ENCODE assay signal across 11 cellular contexts in the genomic region with DNA sequence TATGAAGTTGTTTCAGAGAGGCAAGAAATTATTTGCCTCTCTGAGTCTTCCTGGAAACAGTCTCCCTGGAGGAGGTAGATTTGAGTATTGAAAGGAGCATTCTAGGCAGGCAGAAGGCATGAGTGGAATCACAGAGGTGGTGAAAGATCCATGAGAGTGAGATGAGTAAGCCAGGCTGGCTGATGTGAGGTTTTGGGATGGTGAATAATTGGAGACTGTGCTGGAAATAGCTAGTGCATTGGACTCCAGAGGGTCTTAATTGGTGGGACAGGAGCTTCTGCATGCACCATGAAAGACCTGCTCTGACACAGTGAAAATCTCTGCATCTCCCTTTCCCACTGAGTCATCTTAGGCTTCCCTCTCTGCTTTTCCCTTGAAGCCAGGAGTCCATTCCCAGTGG. TPM values are rescaled to one million over a fixed set of nuclear protein-coding genes. Genes with fewer than 3 reads are reported as not detected.
DNase-seq lines count a peak whose midpoint lies in the region; ATAC-seq and TF ChIP-seq lines count a peak whose summit lies in the region.
"Had no signal": no experiment of that assay in that cellular context is flagged by ENCODE, and none has a peak within 500 bp of the region (broad histone marks: within the 10 kb centered on the region; RNA-seq: fewer than 3 reads in every experiment).

No MANE protein-coding gene starts in this region.

- H3K4me3 ChIP-seq in breast epithelium (no peak overlapping the region), uterus (no peak overlapping the region), lower lobe of right lung (no peak overlapping the region)

- DNase-seq in MCF 10A (ENCODE audit: unreplicated experiment), result peak; percentile 52
- DNase-seq in breast epithelium (ENCODE audit: low spot score in 2 of 2), result no peak
- DNase-seq in immature natural killer cell, result no peak
- no peak for DNase-seq in uterus
- no peak for DNase-seq in lower lobe of right lung
- DNase-seq: amygdala, NCI-H146 had no signal

- peaks cover 32% of the 10 kb centered on the region for H3K4me1 Mint-ChIP-seq in MCF 10A (ENCODE audit: insufficient read depth, unreplicated experiment)
- H3K4me1 Mint-ChIP-seq in activated naive CD8-positive, alpha-beta T cell (ENCODE audit: low read depth), result peaks cover 80% of the 10 kb centered on the region
- H3K4me1 Mint-ChIP-seq in immature natural killer cell, result peaks cover 58 to 76% of the 10 kb centered on the region in 2 donors

- H3K9me3 ChIP-seq in breast epithelium (no peaks in the 10 kb centered on the region), uterus (no peaks in the 10 kb centered on the region), lower lobe of right lung (no peaks in the 10 kb centered on the region)

- no TSS peak for BruUV-seq in MCF 10A (replicated peaks; lab: Mats Ljungman, UMichigan)

- no peaks in the 10 kb centered on the region for H3K27me3 Mint-ChIP-seq in MCF 10A (ENCODE audit: insufficient read depth, unreplicated experiment)
- no peaks in the 10 kb centered on the region for H3K27me3 Mint-ChIP-seq in activated naive CD8-positive, alpha-beta T cell
- peaks cover 0 to 2% (median 2%) of the 10 kb centered on the region in 3 donors for H3K27me3 Mint-ChIP-seq in immature natural killer cell (ENCODE audit: low read depth in 3 of 3)

- CTCF ChIA-PET in MCF 10A (lab: Yijun Ruan, JAX), result interaction anchor here (1.1 kb wide), 1 partner anchor 208 kb away, joined by 5 read pairs; no protein-coding TSS in a partner anchor

- TF ChIP-seq CTCF in MCF 10A (IDR thresholded peaks at IDR 0.05; ENCODE audit: unreplicated experiment), result no peak
- no peak for TF ChIP-seq CTCF in breast epithelium (IDR thresholded peaks at IDR 0.05)
- TF ChIP-seq CTCF in uterus (IDR thresholded peaks at IDR 0.05), result no peak
- TF ChIP-seq CTCF in lower lobe of right lung (IDR thresholded peaks at IDR 0.05), result no peak

- TF ChIP-seq POLR2A in breast epithelium (IDR thresholded peaks at IDR 0.05) (no peak), uterus (IDR thresholded peaks at IDR 0.05) (no peak)

- POLR2A ChIA-PET in MCF 10A (lab: Yijun Ruan, JAX), result interaction anchor here (0.8 to 4.1 kb wide), 7 partner anchors 27 to 67 kb away, joined by 3 to 35 read pairs (median 3); no protein-coding TSS in a partner anchor

- intact Hi-C loops in MCF 10A (cut with micrococcal nuclease) (no loop called here), breast epithelium (cut with DNase I; ENCODE audit: low total_unique reads) (no loop called here), uterus (cut with DNase I; ENCODE audit: low total_unique reads) (no loop called here), lower lobe of right lung (cut with DNase I) (no loop called here)

- H3K9me3 Mint-ChIP-seq in MCF 10A (ENCODE audit: unreplicated experiment) (no peaks in the 10 kb centered on the region), immature natural killer cell (no peaks in the 10 kb centered on the region)
- no peaks in the 10 kb centered on the region for H3K9me3 Mint-ChIP-seq in activated naive CD8-positive, alpha-beta T cell (ENCODE audit: low read depth)

- peak overlapping the region; percentile 59 for H3K27ac Mint-ChIP-seq in MCF 10A (ENCODE audit: low read depth, unreplicated experiment)
- peak overlapping the region; percentile 94 for H3K27ac Mint-ChIP-seq in activated naive CD8-positive, alpha-beta T cell
- H3K27ac Mint-ChIP-seq in immature natural killer cell, result peak overlapping the region; percentile 90 to 100 (median 97)

- ATAC-seq in lower lobe of right lung (no peak), HG03565 (IDR thresholded peaks at IDR 0.05; ENCODE audit: unreplicated experiment) (no peak), GM18498 (IDR thresholded peaks at IDR 0.05; ENCODE audit: unreplicated experiment) (no peak)

- H3K36me3 ChIP-seq in breast epithelium, result no peaks in the 10 kb centered on the region
- no peaks in the 10 kb centered on the region for H3K36me3 ChIP-seq in uterus
- no peaks in the 10 kb centered on the region for H3K36me3 ChIP-seq in lower lobe of right lung

- H3K27ac ChIP-seq in breast epithelium (no peak overlapping the region), uterus (peak overlapping the region; percentile 67 to 68), lower lobe of right lung (no peak overlapping the region)
- H3K27ac ChIP-seq: C4-2B had no signal

- H3K4me3 Mint-ChIP-seq in MCF 10A (ENCODE audit: unreplicated experiment) (peak overlapping the region; percentile 0), immature natural killer cell (peak overlapping the region; percentile 49 to 87 (median 73))
- H3K4me3 Mint-ChIP-seq in activated naive CD8-positive, alpha-beta T cell, result peak overlapping the region; percentile 74

- no peaks in the 10 kb centered on the region for H3K27me3 ChIP-seq in breast epithelium
- no peaks in the 10 kb centered on the region for H3K27me3 ChIP-seq in uterus
- no peaks in the 10 kb centered on the region for H3K27me3 ChIP-seq in lower lobe of right lung (ENCODE audit: low read depth)

- H3K4me1 ChIP-seq in breast epithelium, result no peaks in the 10 kb centered on the region
- H3K4me1 ChIP-seq in uterus, result no peaks in the 10 kb centered on the region
- peaks cover 20% of the 10 kb centered on the region for H3K4me1 ChIP-seq in lower lobe of right lung

- H3K36me3 Mint-ChIP-seq in MCF 10A (ENCODE audit: insufficient read depth, unreplicated experiment), result no peaks in the 10 kb centered on the region
- H3K36me3 Mint-ChIP-seq in activated naive CD8-positive, alpha-beta T cell, result peaks cover 10% of the 10 kb centered on the region
- peaks cover 4 to 9% (median 9%) of the 10 kb centered on the region in 3 donors for H3K36me3 Mint-ChIP-seq in immature natural killer cell

RNA-seq across cellular contexts. Expression of gene CDC42EP3, which starts 46.3 kb away (rescaled TPM):
- total RNA-seq in MCF 10A (2022), result 55.4 and 61.3 TPM in 2 replicates
- total RNA-seq in breast epithelium, result 10 to 100 TPM; 19.5 to 35.7 (median 35.7) TPM
- 100 to 1,000 TPM in 1 of 3 donors, 10 to 100 TPM in 2; 80.7 to 170 (median 81.3) TPM for polyA plus RNA-seq in immature natural killer cell
- total RNA-seq in uterus, result 10 to 100 TPM; 24.7 to 93.0 (median 57.3) TPM
- total RNA-seq in lower lobe of right lung, result 73.1 TPM

Comparison
In these comparisons a context has a peak if more than half of its experiments do, and no peak if none do; other contexts are left out.
1. H3K4me3 Mint-ChIP-seq: peak in every context shown above with its lines; median percentile 74 in activated naive CD8-positive, alpha-beta T cell; 73 in immature natural killer cell; 0 in MCF 10A.
2. H3K27ac ChIP-seq: peak in uterus (2 of 2); none in breast epithelium (0 of 2) and lower lobe of right lung (single experiment).
3. Peak in every context shown above with its lines, with median percentiles within 50 percentile points of each other: H3K27ac Mint-ChIP-seq.